Comparison of ENCODE assay signal across 8 cellular contexts in the genomic region with DNA sequence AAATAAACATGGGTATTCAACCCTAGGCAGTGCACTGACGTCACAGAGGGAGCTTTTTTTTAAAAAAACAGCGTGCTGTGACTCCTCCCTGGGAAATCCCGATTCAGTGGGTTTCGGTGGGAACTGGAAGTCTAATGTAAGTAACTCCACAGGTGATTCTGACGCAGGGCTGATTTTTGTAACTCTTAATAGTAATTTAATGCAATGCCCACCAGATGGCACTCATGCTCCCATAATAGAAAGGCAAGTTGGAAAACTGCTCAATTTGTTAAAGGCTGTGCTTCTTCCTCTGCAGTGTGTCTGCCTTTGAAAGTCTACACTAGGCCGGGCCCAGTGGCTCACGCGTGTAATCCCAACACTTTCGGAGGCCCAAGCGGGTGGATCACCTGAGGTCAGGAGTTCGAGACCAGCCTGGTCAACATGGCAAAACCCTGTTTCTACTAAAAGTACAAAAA. TPM values are rescaled to one million over a fixed set of nuclear protein-coding genes. Genes with fewer than 3 reads are reported as not detected.
DNase-seq lines count a peak whose midpoint lies in the region; ATAC-seq and TF ChIP-seq lines count a peak whose summit lies in the region.

No MANE protein-coding gene starts in this region.

- POLR2A ChIA-PET in AG04450 (lab: Yijun Ruan, JAX) = interaction anchor here (0.6 kb wide), 1 partner anchor 546 kb away, joined by 3 read pairs; no protein-coding TSS in a partner anchor

- intact Hi-C loops in left lung (cut with DNase I) = no loop called here

- H3K9me3 ChIP-seq in AG04450 (ENCODE audit: control insufficient read depth, insufficient read depth, low read length) = peaks cover under 1% of the 10 kb centered on the region
- peaks cover 0 to 2% of the 10 kb centered on the region in 2 donors for H3K9me3 ChIP-seq in left lung

- H3K4me1 Mint-ChIP-seq in chondrocyte (ENCODE audit: low read depth) = peaks cover 42% of the 10 kb centered on the region

- ATAC-seq in GM18505 (IDR thresholded peaks at IDR 0.05; ENCODE audit: unreplicated experiment) (peak; percentile 75), HG03039 (IDR thresholded peaks at IDR 0.05; ENCODE audit: unreplicated experiment) (peak; percentile 81), left lung (peak; percentile 97)

- H3K36me3 Mint-ChIP-seq in chondrocyte (ENCODE audit: low read depth) = no peaks in the 10 kb centered on the region

- H3K9me3 Mint-ChIP-seq in chondrocyte (ENCODE audit: low read depth) = no peaks in the 10 kb centered on the region

- H3K27me3 Mint-ChIP-seq in chondrocyte (ENCODE audit: low read depth) = no peaks in the 10 kb centered on the region

- H3K27me3 ChIP-seq in AG04450 (ENCODE audit: control insufficient read depth, insufficient read depth, low read length) = no peaks in the 10 kb centered on the region
- no peaks in the 10 kb centered on the region for H3K27me3 ChIP-seq in left lung

- H3K4me1 ChIP-seq in left lung = peaks cover 0 to 6% of the 10 kb centered on the region in 2 donors

- H3K4me3 ChIP-seq in AG04450 (ENCODE audit: low read depth, low read length) = no peak overlapping the region
- no peak overlapping the region for H3K4me3 ChIP-seq in left lung

- DNase-seq in AG04450 (ENCODE audit: low read depth, low spot score) = peak; percentile 57
- peak; percentile 47 for DNase-seq in NCI-H2196 (lab: John Stamatoyannopoulos, UW; ENCODE audit: unreplicated experiment)
- peak; percentile 49 for DNase-seq in activated CD4-positive, CD25-positive, alpha-beta regulatory T cell treated with anti-CD3 and anti-CD28 coated beads, Interleukin-2, amount 50 U/mL, for 72 hours
- no peak for DNase-seq in chondrocyte (ENCODE audit: low spot score)
- DNase-seq in left lung = no peak
- peak; percentile 33 to 52 (median 38) for DNase-seq in stimulated activated CD4-positive, alpha-beta T cell treated with anti-CD3 and anti-CD28 coated beads, TNF-alpha, amount 100 ng/mL, for 24 hours (ENCODE audit: low read depth in 3 of 3)

- no peak for TF ChIP-seq POLR2A in GM18505 (IDR thresholded peaks at IDR 0.05; ENCODE audit: borderline replicate concordance, extremely low read depth, insufficient read depth, insufficient read length)

- peak overlapping the region; percentile 33 for H3K4me3 Mint-ChIP-seq in chondrocyte (ENCODE audit: unreplicated experiment)

- TF ChIP-seq CTCF in AG04450 (IDR thresholded peaks at IDR 0.05; ENCODE audit: low read depth, low read length) = peak; percentile 60
- peak; percentile 86 for TF ChIP-seq CTCF in chondrocyte (IDR thresholded peaks at IDR 0.05)
- TF ChIP-seq CTCF in left lung (IDR thresholded peaks at IDR 0.05) = peak; percentile 51 to 59

- H3K27ac ChIP-seq in AG04450 (ENCODE audit: low read depth, low read length) (no peak overlapping the region), left lung (peak overlapping the region; percentile 45 to 50)

- CTCF ChIA-PET in AG04450 (lab: Charles Lee) = interaction anchor here (0.6 to 2.2 kb wide), 22 partner anchors 9 to 684 kb away, joined by 3 to 15 read pairs (median 4); partner anchors contain the start of gene RSU1

- H3K36me3 ChIP-seq in left lung = no peaks in the 10 kb centered on the region

- peak overlapping the region; percentile 84 for H3K27ac Mint-ChIP-seq in chondrocyte (ENCODE audit: unreplicated experiment)

RNA-seq across cellular contexts. Expression of gene RSU1, which starts 10.9 kb away (rescaled TPM):
- polyA plus RNA-seq in AG04450 (2011; rRNA removed) = 217 and 229 TPM in 2 replicates
- 110 and 117 TPM in 2 replicates for polyA minus RNA-seq in AG04450 (2011; rRNA and poly(A)+ RNA removed)
- total RNA-seq in chondrocyte (113 to 165 TPM (median 156 TPM) in 3 replicates), left lung (10 to 100 TPM; 73.7 to 100.0 TPM)

Comparison
In these comparisons a context has a peak if more than half of its experiments do, and no peak if none do; other contexts are left out.
1. DNase-seq: peak in AG04450 (single experiment), NCI-H2196 (single experiment), activated CD4-positive, CD25-positive, alpha-beta regulatory T cell treated with anti-CD3 and anti-CD28 coated beads, Interleukin-2, amount 50 U/mL, for 72 hours (single experiment) and stimulated activated CD4-positive, alpha-beta T cell treated with anti-CD3 and anti-CD28 coated beads, TNF-alpha, amount 100 ng/mL, for 24 hours (3 of 3); none in chondrocyte (single experiment) and left lung (0 of 2).
2. Peak in every context shown above with its lines, with median percentiles within 50 percentile points of each other: CTCF ChIP-seq and ATAC-seq.